12 cellular contexts compared by ENCODE assay signal in the genomic region with DNA sequence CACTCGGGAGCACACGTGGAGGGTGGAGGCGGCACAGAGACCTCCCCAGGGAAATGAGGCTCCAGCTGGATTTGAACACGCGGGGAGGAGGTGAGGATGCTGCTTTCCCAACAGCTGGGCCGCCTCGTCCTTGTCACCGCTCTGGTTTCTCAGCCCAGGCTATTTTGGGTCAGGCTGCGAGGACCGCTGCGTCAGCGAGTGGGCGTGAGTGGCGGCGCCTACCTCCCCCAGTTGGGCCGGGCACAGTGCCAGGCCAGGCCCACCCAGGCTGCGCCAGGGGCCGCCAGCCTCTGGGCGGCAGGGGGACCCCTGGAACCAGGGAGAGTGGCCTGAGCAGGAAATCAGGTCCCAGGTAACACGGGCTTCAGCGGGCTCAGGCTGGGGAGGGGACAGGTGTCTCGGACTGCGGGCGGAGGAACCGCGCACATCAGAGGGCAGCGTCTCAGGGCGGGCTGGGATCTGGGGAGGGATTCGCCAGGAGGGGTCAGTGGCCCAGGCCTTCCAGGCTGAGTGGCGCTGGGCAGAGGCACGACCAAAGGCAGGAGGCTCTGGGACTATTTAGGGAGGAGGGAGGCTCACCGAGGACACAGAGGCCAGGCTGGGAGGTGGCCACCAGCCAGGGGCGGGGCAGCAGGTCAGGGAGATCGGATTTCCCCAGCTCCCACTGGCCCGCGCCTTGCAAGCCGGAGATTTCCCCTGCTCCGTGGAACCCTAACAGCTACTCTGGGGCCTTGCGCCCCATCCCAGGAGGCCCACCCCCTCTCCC.
DNase-seq lines count a peak whose midpoint lies in the region; ATAC-seq and TF ChIP-seq lines count a peak whose summit lies in the region.
"Had no signal": no experiment of that assay in that cellular context is flagged by ENCODE, and none has a peak within 500 bp of the region (broad histone marks: within the 10 kb centered on the region; RNA-seq: fewer than 3 reads in every experiment).

No MANE protein-coding gene starts in this region.

- no peaks in the 10 kb centered on the region for H3K79me1 ChIP-seq in mesenchymal stem cell (replicated peaks; ENCODE audit: low read length, poor library complexity, severe bottlenecking)

- H3K9me3 ChIP-seq in mesenchymal stem cell (ENCODE audit: control insufficient read depth, low read length): no peaks in the 10 kb centered on the region

- ATAC-seq in GM21717 (IDR thresholded peaks at IDR 0.05; ENCODE audit: unreplicated experiment): no peak

- H3K4ac ChIP-seq in mesenchymal stem cell (ENCODE audit: low read depth in 1 of 2, low read length in 2 of 2): no peak overlapping the region

- no peak overlapping the region for H3K9ac ChIP-seq in mesenchymal stem cell (ENCODE audit: low read length)

- H3K4me1 ChIP-seq in mesenchymal stem cell (ENCODE audit: control insufficient read depth, insufficient read depth, low read depth, low read length): peaks cover 11% of the 10 kb centered on the region

- H3K27ac ChIP-seq in mesenchymal stem cell (ENCODE audit: low read length, poor library complexity, severe bottlenecking): no peak overlapping the region
- H3K27ac ChIP-seq: dorsolateral prefrontal cortex had no signal

- no peak overlapping the region for H2BK120ac ChIP-seq in mesenchymal stem cell (ENCODE audit: low read depth, low read length)

- 17% methylated on average over 39 of the region's 39 CpGs for WGBS in mesenchymal stem cell

- H2AK5ac ChIP-seq in mesenchymal stem cell (ENCODE audit: low read length, severe bottlenecking): no peak overlapping the region

- peak overlapping the region in 1 of 2 experiments; percentile 18 for H3K23ac ChIP-seq in mesenchymal stem cell (ENCODE audit: low read length in 2 of 2)

- no peak overlapping the region for H2BK15ac ChIP-seq in mesenchymal stem cell (ENCODE audit: low read depth, poor library complexity, severe bottlenecking)

- H2BK12ac ChIP-seq in mesenchymal stem cell (ENCODE audit: low read length in 2 of 2): no peak overlapping the region

- H4K8ac ChIP-seq in mesenchymal stem cell (ENCODE audit: low read length): no peak overlapping the region

- H4K91ac ChIP-seq in mesenchymal stem cell (ENCODE audit: low read length): no peak overlapping the region

- H2AFZ ChIP-seq in mesenchymal stem cell (ENCODE audit: low read depth, low read length): no peak overlapping the region

- peak overlapping the region; percentile 13 for H3K4me2 ChIP-seq in mesenchymal stem cell (ENCODE audit: low read length, poor library complexity, severe bottlenecking)

- H3K36me3 ChIP-seq in mesenchymal stem cell (ENCODE audit: control insufficient read depth in 1 of 2, insufficient read depth in 2 of 2, low read depth in 1 of 2, low read length in 2 of 2): no peaks in the 10 kb centered on the region

- no peak overlapping the region for H3K18ac ChIP-seq in mesenchymal stem cell (ENCODE audit: low read depth in 1 of 2, low read length in 2 of 2)

- DNase-seq in activated effector memory CD4-positive, alpha-beta T cell treated with anti-CD3 and anti-CD28 coated beads, Interleukin-2, amount 50 U/mL, for 16 hours: peak; percentile 39
- no peak for DNase-seq in activated effector memory CD4-positive, alpha-beta T cell treated with Interleukin-2 at 50 U/mL for 16 hours
- DNase-seq in fibroblast of villous mesenchyme (ENCODE audit: low read depth) (no peak), mesenchymal stem cell (no peak), ureter (ENCODE audit: low spot score) (peak; percentile 43), dedifferentiated amniotic fluid mesenchymal stem cell (ENCODE audit: extremely low spot score) (no peak)
- DNase-seq in stimulated activated CD4-positive, alpha-beta T cell treated with anti-CD3 and anti-CD28 coated beads, Interleukin-4, amount 100 ng/mL, for 1 hour: no peak
- DNase-seq: activated T-cell treated with anti-CD3 and anti-CD28 coated beads, Interleukin-2, amount 50 U/mL, for 1 hour; NCI-H1694; stimulated activated CD4-positive, alpha-beta T cell treated with anti-CD3 and anti-CD28 coated beads, Interleukin-1b, Interleukin-23, amount 100 ng/mL, for 48 hours had no signal

- H3K4me3 ChIP-seq in fibroblast of villous mesenchyme (ENCODE audit: low read depth, low read length) (no peak overlapping the region), mesenchymal stem cell (ENCODE audit: insufficient read depth in 1 of 2, low read depth in 1 of 2, low read length in 2 of 2) (peak overlapping the region in 1 of 2 experiments; percentile 26)
- H3K4me3 ChIP-seq: dorsolateral prefrontal cortex had no signal

- peak; percentile 1 for TF ChIP-seq CTCF in fibroblast of villous mesenchyme (IDR thresholded peaks at IDR 0.05; ENCODE audit: insufficient read depth, low read depth, low read length)

- H3K27me3 ChIP-seq in mesenchymal stem cell (ENCODE audit: control insufficient read depth in 1 of 2, insufficient read depth in 1 of 2, low read length in 2 of 2): peaks cover 39 to 40% of the 10 kb centered on the region in 2 experiments

- H3K14ac ChIP-seq in mesenchymal stem cell (ENCODE audit: low read length in 2 of 2): no peak overlapping the region

- no peak overlapping the region for H2BK5ac ChIP-seq in mesenchymal stem cell (ENCODE audit: low read depth, low read length, poor library complexity, severe bottlenecking)

Comparison
In these comparisons a context has a peak if more than half of its experiments do, and no peak if none do; other contexts are left out.
1. DNase-seq: peak in activated effector memory CD4-positive, alpha-beta T cell treated with anti-CD3 and anti-CD28 coated beads, Interleukin-2, amount 50 U/mL, for 16 hours (single experiment) and ureter (single experiment); none in activated effector memory CD4-positive, alpha-beta T cell treated with Interleukin-2 at 50 U/mL for 16 hours (single experiment), fibroblast of villous mesenchyme (single experiment), mesenchymal stem cell (single experiment), dedifferentiated amniotic fluid mesenchymal stem cell (single experiment) and stimulated activated CD4-positive, alpha-beta T cell treated with anti-CD3 and anti-CD28 coated beads, Interleukin-4, amount 100 ng/mL, for 1 hour (single experiment).